Comparison of ENCODE assay signal across 8 cellular contexts in the genomic region with DNA sequence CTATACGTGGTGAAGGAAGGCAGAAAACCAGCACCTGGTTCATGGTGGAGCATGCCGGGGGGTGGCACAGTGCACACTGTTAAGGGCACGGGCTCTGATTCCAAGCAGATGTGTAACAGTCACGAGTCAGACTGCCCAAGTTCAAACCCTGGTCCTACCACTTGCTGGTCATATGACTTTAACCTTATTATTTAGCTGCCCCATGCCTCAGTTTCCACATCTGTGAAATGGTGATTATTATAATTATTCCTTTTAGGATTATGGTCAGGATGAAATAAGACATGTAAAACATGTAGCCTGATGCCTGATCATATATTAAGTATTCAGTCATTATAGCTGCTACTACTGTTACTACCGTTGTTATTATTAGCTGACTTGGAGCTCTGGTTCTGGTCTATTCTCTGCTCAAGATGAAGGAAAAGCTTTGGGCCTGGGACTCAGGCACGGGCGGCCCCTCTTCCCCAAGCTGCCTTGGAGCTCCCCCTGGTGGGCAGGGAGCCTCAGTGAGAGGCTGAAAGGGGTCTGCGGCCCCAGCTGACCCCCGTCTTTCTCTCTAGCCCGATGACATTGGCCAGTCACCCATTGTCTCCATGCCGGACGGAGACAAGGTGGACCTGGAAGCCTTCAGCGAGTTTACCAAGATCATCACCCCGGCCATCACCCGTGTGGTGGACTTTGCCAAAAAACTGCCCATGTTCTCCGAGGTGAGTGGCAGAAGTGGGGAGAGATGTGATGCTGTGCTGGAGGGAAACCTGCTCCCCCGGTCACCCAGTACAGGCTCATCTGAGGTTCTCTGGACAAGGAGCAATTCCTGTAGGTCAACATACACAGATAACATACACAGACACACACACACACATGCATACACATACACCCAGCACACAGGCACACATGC. TPM values are rescaled to one million over a fixed set of nuclear protein-coding genes. Genes with fewer than 3 reads are reported as not detected.
DNase-seq lines count a peak whose midpoint lies in the region; ATAC-seq, FAIRE-seq and TF ChIP-seq lines count a peak whose summit lies in the region.

No MANE protein-coding gene starts in this region.

- H3K79me1 ChIP-seq in H1 (ENCODE audit: low read depth, low read length): no peaks in the 10 kb centered on the region

- no peaks in the 10 kb centered on the region for H3K9me3 Mint-ChIP-seq in nephron progenitor cell

- H3K56ac ChIP-seq in H1 (replicated peaks; ENCODE audit: insufficient read length, low read depth, low read length): peak overlapping the region; percentile 96

- H3K79me2 ChIP-seq in DND-41 (ENCODE audit: insufficient read depth, low read length) (no peaks in the 10 kb centered on the region), Karpas-422 (ENCODE audit: low read length) (no peaks in the 10 kb centered on the region), H1 (ENCODE audit: control insufficient read depth in 1 of 2, insufficient read depth in 2 of 2, low read length in 2 of 2) (no peaks in the 10 kb centered on the region)

- no peaks in the 10 kb centered on the region for H3K27me3 ChIP-seq in DND-41 (ENCODE audit: insufficient read depth, low read length, poor library complexity)
- H3K27me3 ChIP-seq in Karpas-422 (ENCODE audit: low read length): no peaks in the 10 kb centered on the region
- H3K27me3 ChIP-seq in H1 (replicated peaks in 1 of 4; ENCODE audit: control insufficient read depth in 3 of 4, extremely low read depth in 1 of 4, insufficient read depth in 3 of 4, low read length in 3 of 4): no peaks in the 10 kb centered on the region

- H3K14ac ChIP-seq in H1 (ENCODE audit: insufficient read length): no peak overlapping the region

- peak overlapping the region; percentile 35; the same call in 1 of the 2 replicates for H2BK5ac ChIP-seq in H1 (ENCODE audit: low read depth, low read length)

- H4K5ac ChIP-seq in H1 (ENCODE audit: insufficient read length, low read depth, low read length): no peak overlapping the region

- peaks cover 28% of the 10 kb centered on the region for H3K36me3 Mint-ChIP-seq in nephron progenitor cell (ENCODE audit: low read depth)

- H3K27ac ChIP-seq in DND-41 (ENCODE audit: low read length): no peak overlapping the region
- H3K27ac ChIP-seq in Karpas-422 (ENCODE audit: low read length): no peak overlapping the region
- no peak overlapping the region for H3K27ac ChIP-seq in H1 (ENCODE audit: low read depth, low read length)

- no peak overlapping the region for H3K23ac ChIP-seq in H1 (ENCODE audit: insufficient read length)

- peak; percentile 79 for FAIRE-seq in H1 (lab: Jason Lieb, UNC)

- TF ChIP-seq EP300 in H1 (IDR thresholded peaks at IDR 0.05; ENCODE audit: borderline replicate concordance in 1 of 2, low read depth in 2 of 2, low read length in 2 of 2): no peak

- no peak overlapping the region for H2BK120ac ChIP-seq in H1 (replicated peaks; ENCODE audit: low read depth, low read length)

- H4K20me1 ChIP-seq in DND-41 (ENCODE audit: insufficient read depth, low read length) (no peaks in the 10 kb centered on the region), Karpas-422 (ENCODE audit: insufficient read depth, low read depth, low read length) (no peaks in the 10 kb centered on the region), H1 (replicated peaks in 1 of 2; ENCODE audit: control insufficient read depth in 1 of 2, insufficient read depth in 2 of 2, low read length in 2 of 2) (peaks cover 0 to 7% of the 10 kb centered on the region in 2 experiments)

- peak; percentile 59 for DNase-seq in DND-41
- peak; percentile 86 for DNase-seq in Karpas-422
- peak; percentile 45 for DNase-seq in activated CD4-positive, alpha-beta T cell treated with anti-CD3 and anti-CD28 coated beads for 1 hour
- DNase-seq in H1 (ENCODE audit: low read depth in 1 of 2, low spot score in 2 of 2): peak in 1 of 2 experiments; percentile 94
- peak; percentile 74 for DNase-seq in nephron progenitor cell
- DNase-seq in H4 (ENCODE audit: low spot score): no peak
- DNase-seq in HPDE6-E6E7 (ENCODE audit: extremely low spot score): no peak

- H3K4me1 ChIP-seq in DND-41 (ENCODE audit: insufficient read depth, low read length) (no peaks in the 10 kb centered on the region), Karpas-422 (ENCODE audit: low read length) (no peaks in the 10 kb centered on the region), H1 (replicated peaks in 1 of 4; ENCODE audit: control insufficient read depth in 3 of 4, insufficient read depth in 4 of 4, low read length in 3 of 4) (peaks cover 0 to 14% (median 0%) of the 10 kb centered on the region in 4 experiments; a peak in 1 of 7 replicates)

- peak overlapping the region; percentile 62; the same call in 1 of the 2 replicates for H2BK12ac ChIP-seq in H1 (ENCODE audit: low read depth, low read length)

- no peak overlapping the region for H2AFZ ChIP-seq in DND-41 (ENCODE audit: low read depth, low read length)
- H2AFZ ChIP-seq in Karpas-422 (ENCODE audit: low read length): no peak overlapping the region
- no peak overlapping the region for H2AFZ ChIP-seq in H1 (ENCODE audit: low read length)

- H3K27me3 Mint-ChIP-seq in nephron progenitor cell (ENCODE audit: low read depth, poor library complexity): no peaks in the 10 kb centered on the region

- H3K27ac Mint-ChIP-seq in nephron progenitor cell: no peak overlapping the region

- H3K4ac ChIP-seq in H1 (replicated peaks; ENCODE audit: insufficient read length, low read depth, low read length): no peak overlapping the region

- no peak overlapping the region for H3K4me2 ChIP-seq in DND-41 (ENCODE audit: insufficient read depth, low read length)
- no peak overlapping the region for H3K4me2 ChIP-seq in Karpas-422 (ENCODE audit: low read depth, low read length, poor library complexity, severe bottlenecking)
- no peak overlapping the region for H3K4me2 ChIP-seq in H1 (ENCODE audit: insufficient read depth in 1 of 2, low read depth in 2 of 2, low read length in 2 of 2)

- H3K36me3 ChIP-seq in DND-41 (ENCODE audit: insufficient read depth, low read length) (peaks cover 57% of the 10 kb centered on the region), Karpas-422 (ENCODE audit: insufficient read depth, low read length) (no peaks in the 10 kb centered on the region), H1 (ENCODE audit: control insufficient read depth in 2 of 4, insufficient read depth in 4 of 4, low read length in 3 of 4) (peaks cover 2 to 9% (median 9%) of the 10 kb centered on the region in 4 experiments; a peak in 4 of 8 replicates)

- no peak overlapping the region for H2BK15ac ChIP-seq in H1 (ENCODE audit: low read length)

- H3K23me2 ChIP-seq in H1 (ENCODE audit: low read depth, low read length): peaks cover 5% of the 10 kb centered on the region; the same call in 1 of the 2 replicates

- H3K4me3 ChIP-seq in DND-41 (ENCODE audit: low read depth in 1 of 2, low read length in 2 of 2): no peak overlapping the region
- H3K4me3 ChIP-seq in Karpas-422 (ENCODE audit: low read length): no peak overlapping the region
- H3K4me3 ChIP-seq in H1 (ENCODE audit: extremely low read depth in 1 of 4, insufficient read depth in 2 of 4, low read depth in 3 of 4, low read length in 4 of 4): no peak overlapping the region

- no peaks in the 10 kb centered on the region for H3K9me2 ChIP-seq in Karpas-422 (replicated peaks; ENCODE audit: insufficient read depth, low read length)

- no peak overlapping the region for H3K18ac ChIP-seq in H1 (ENCODE audit: extremely low read depth, low read length)

- H3K9me3 ChIP-seq in DND-41 (ENCODE audit: insufficient read depth, low read length, severe bottlenecking) (no peaks in the 10 kb centered on the region), Karpas-422 (ENCODE audit: low read length) (no peaks in the 10 kb centered on the region), H1 (ENCODE audit: insufficient read depth in 2 of 2, low read depth in 1 of 2, low read length in 1 of 2) (no peaks in the 10 kb centered on the region)

- POLR2A ChIA-PET in H1 (lab: Charles Lee; ENCODE audit: partially characterized antibody): interaction anchor here (0.8 to 2.3 kb wide), 12 partner anchors 11 to 73 kb away, joined by 3 to 8 read pairs (median 4); a partner anchor contains a TSS

- CTCF ChIA-PET in H1 (lab: Charles Lee; ENCODE audit: partially characterized antibody): interaction anchor here (0.6 to 19.7 kb wide), 32 partner anchors 8 to 842 kb away, joined by 3 to 521 read pairs (median 4); a partner anchor contains a TSS

- H3K9ac ChIP-seq in DND-41 (ENCODE audit: low read depth, low read length): no peak overlapping the region
- H3K9ac ChIP-seq in Karpas-422 (ENCODE audit: low read length): no peak overlapping the region
- H3K9ac ChIP-seq in H1 (replicated peaks in 1 of 4; ENCODE audit: extremely low read depth in 1 of 4, low read depth in 3 of 4, low read length in 3 of 4): no peak overlapping the region

- TF ChIP-seq CTCF in DND-41 (IDR thresholded peaks at IDR 0.05; ENCODE audit: borderline replicate concordance, extremely low read depth, low read length, poor library complexity, severe bottlenecking): peak; percentile 80
- peak; percentile 89 to 96 (median 89) for TF ChIP-seq CTCF in H1 (IDR thresholded peaks at IDR 0.05; ENCODE audit: control extremely low read depth in 1 of 3, insufficient read depth in 1 of 3, low read depth in 1 of 3, low read length in 3 of 3)
- TF ChIP-seq CTCF in nephron progenitor cell (IDR thresholded peaks at IDR 0.05): peak; percentile 74

- H2AK5ac ChIP-seq in H1 (ENCODE audit: low read depth, low read length): peak overlapping the region; percentile 34; the same call in 1 of the 2 replicates

- H3K4me1 Mint-ChIP-seq in nephron progenitor cell: peaks cover 36% of the 10 kb centered on the region

- H4K8ac ChIP-seq in H1 (ENCODE audit: extremely low read depth, insufficient read depth, low read length): peak overlapping the region; percentile 7; the same call in 1 of the 2 replicates

- 74% methylated on average over 17 of the region's 17 CpGs; no CpG with 5 or more reads in 1 of the 2 experiments for WGBS in H1 (ENCODE audit: extremely low coverage in 1 of 2, insufficient coverage in 1 of 2, insufficient read length in 1 of 2, insufficient replicate concordance in 2 of 2, low coverage in 1 of 2, low lambda C conversion rate in 2 of 2, missing lambda C conversion rate in 1 of 2), 2 experiments

- ATAC-seq in DND-41 (ENCODE audit: insufficient read depth, low read depth): peak; percentile 78
- no peak for ATAC-seq in GM18868 (IDR thresholded peaks at IDR 0.05; ENCODE audit: unreplicated experiment)

- no peak overlapping the region; the same call in 1 of the 2 replicates for H2BK20ac ChIP-seq in H1 (ENCODE audit: low read length)

- no peak overlapping the region for H3K4me3 Mint-ChIP-seq in nephron progenitor cell

- TF ChIP-seq RAD21 in H1 (IDR thresholded peaks at IDR 0.05 in 1 of 2, conservative IDR thresholded peaks at IDR 0.05 in 1 of 2; ENCODE audit: low read depth in 2 of 2, low read length in 2 of 2): peak; percentile 95 to 98

- peak overlapping the region; percentile 65 for H4K91ac ChIP-seq in H1 (replicated peaks; ENCODE audit: insufficient read length, low read length)

- TF ChIP-seq POLR2A in H1 (IDR thresholded peaks at IDR 0.05; ENCODE audit: control extremely low read depth in 1 of 2, low read depth in 2 of 2, low read length in 2 of 2): no peak

RNA-seq across cellular contexts. Expression of a gene that starts 14.0 kb away (rescaled TPM):
- 0.65 and 0.67 TPM in 2 replicates for total RNA-seq in Karpas-422 (2014; rRNA removed; shearing (Covaris generic); ENCODE audit: low replicate concordance)
- total RNA-seq in H1 (2021; fragmentation: NEBNext Ultra II Directional; extraction: Animal tissue kit (Norgen Biotek cat#: 25700)): 4.3 and 4.6 TPM in 2 replicates
- polyA plus RNA-seq in H1 (2011; rRNA removed): 1.5 and 3.4 TPM in 2 replicates
- polyA plus RNA-seq in H1 (2011; cell fraction: cytosol; rRNA removed): 0.79 TPM
- polyA plus RNA-seq in H1 (2011; cell fraction: nucleus; rRNA removed): 4.7 TPM
- polyA plus RNA-seq in H1 (2012, experiment 1 of 2): 5.4 to 7.1 TPM (median 6.1 TPM) in 4 replicates
- polyA plus RNA-seq in H1 (2012, experiment 2 of 2): 6.5 TPM
- 3.1 TPM for polyA plus RNA-seq in H1 (2013, experiment 1 of 2)
- 3.0 TPM for polyA plus RNA-seq in H1 (2013, experiment 2 of 2)
- polyA minus RNA-seq in H1 (2011; rRNA and poly(A)+ RNA removed): 1.4 and 2.9 TPM in 2 replicates
- polyA minus RNA-seq in H1 (2011; cell fraction: cytosol; rRNA and poly(A)+ RNA removed): 2.5 TPM
- 2.7 TPM for polyA minus RNA-seq in H1 (2011; cell fraction: nucleus; rRNA and poly(A)+ RNA removed)
- 0.39 and 2.2 TPM in 2 replicates for total RNA-seq in H4 (2014; rRNA removed; shearing (Covaris generic))

RNA-seq across cellular contexts. Expression of a gene that starts 23.6 kb away (rescaled TPM):
- 1.7 and 2.5 TPM in 2 replicates for total RNA-seq in Karpas-422 (2014; rRNA removed; shearing (Covaris generic); ENCODE audit: low replicate concordance)
- 10.2 and 11.8 TPM in 2 replicates for total RNA-seq in H1 (2021; fragmentation: NEBNext Ultra II Directional; extraction: Animal tissue kit (Norgen Biotek cat#: 25700))
- 6.4 and 8.2 TPM in 2 replicates for polyA plus RNA-seq in H1 (2011; rRNA removed)
- 7.4 TPM for polyA plus RNA-seq in H1 (2011; cell fraction: cytosol; rRNA removed)
- polyA plus RNA-seq in H1 (2011; cell fraction: nucleus; rRNA removed): 13.1 TPM
- polyA plus RNA-seq in H1 (2012, experiment 1 of 2): 7.9 to 11.1 TPM (median 10.1 TPM) in 4 replicates
- polyA plus RNA-seq in H1 (2012, experiment 2 of 2): 7.6 TPM
- 5.0 TPM for polyA plus RNA-seq in H1 (2013, experiment 1 of 2)
- 4.5 TPM for polyA plus RNA-seq in H1 (2013, experiment 2 of 2)
- 8.4 and 11.6 TPM in 2 replicates for polyA minus RNA-seq in H1 (2011; rRNA and poly(A)+ RNA removed)
- 6.2 TPM for polyA minus RNA-seq in H1 (2011; cell fraction: cytosol; rRNA and poly(A)+ RNA removed)
- polyA minus RNA-seq in H1 (2011; cell fraction: nucleus; rRNA and poly(A)+ RNA removed): 4.3 TPM
- 13.6 and 16.6 TPM in 2 replicates for total RNA-seq in H4 (2014; rRNA removed; shearing (Covaris generic))

RNA-seq across cellular contexts. Expression of a gene that starts 32.2 kb away (rescaled TPM):
- 40.8 and 50.6 TPM in 2 replicates for total RNA-seq in Karpas-422 (2014; rRNA removed; shearing (Covaris generic); ENCODE audit: low replicate concordance)
- 81.7 and 90.6 TPM in 2 replicates for total RNA-seq in H1 (2021; fragmentation: NEBNext Ultra II Directional; extraction: Animal tissue kit (Norgen Biotek cat#: 25700))
- 92.7 and 120 TPM in 2 replicates for polyA plus RNA-seq in H1 (2011; rRNA removed)
- polyA plus RNA-seq in H1 (2011; cell fraction: cytosol; rRNA removed): 91.0 TPM
- polyA plus RNA-seq in H1 (2011; cell fraction: nucleus; rRNA removed): 355 TPM
- polyA plus RNA-seq in H1 (2012, experiment 1 of 2): 73.6 to 99.4 TPM (median 93.5 TPM) in 4 replicates
- 83.6 TPM for polyA plus RNA-seq in H1 (2012, experiment 2 of 2)
- polyA plus RNA-seq in H1 (2013, experiment 1 of 2): 42.8 TPM
- polyA plus RNA-seq in H1 (2013, experiment 2 of 2): 41.6 TPM
- polyA minus RNA-seq in H1 (2011; rRNA and poly(A)+ RNA removed): 126 and 205 TPM in 2 replicates
- polyA minus RNA-seq in H1 (2011; cell fraction: cytosol; rRNA and poly(A)+ RNA removed): 93.1 TPM
- polyA minus RNA-seq in H1 (2011; cell fraction: nucleus; rRNA and poly(A)+ RNA removed): 141 TPM
- total RNA-seq in H4 (2014; rRNA removed; shearing (Covaris generic)): 33.9 and 44.5 TPM in 2 replicates

RNA-seq across cellular contexts. Expression of a gene that starts 35.4 kb away (rescaled TPM):
- 48.6 and 53.2 TPM in 2 replicates for total RNA-seq in Karpas-422 (2014; rRNA removed; shearing (Covaris generic); ENCODE audit: low replicate concordance)
- 66.5 and 69.2 TPM in 2 replicates for total RNA-seq in H1 (2021; fragmentation: NEBNext Ultra II Directional; extraction: Animal tissue kit (Norgen Biotek cat#: 25700))
- 18.2 and 24.1 TPM in 2 replicates for polyA plus RNA-seq in H1 (2011; rRNA removed)
- 39.2 TPM for polyA plus RNA-seq in H1 (2011; cell fraction: cytosol; rRNA removed)
- 50.9 TPM for polyA plus RNA-seq in H1 (2011; cell fraction: nucleus; rRNA removed)
- polyA plus RNA-seq in H1 (2012, experiment 1 of 2): 47.3 to 75.1 TPM (median 51.3 TPM) in 4 replicates
- polyA plus RNA-seq in H1 (2012, experiment 2 of 2): 24.4 TPM
- 59.8 TPM for polyA plus RNA-seq in H1 (2013, experiment 1 of 2)
- 53.4 TPM for polyA plus RNA-seq in H1 (2013, experiment 2 of 2)
- polyA minus RNA-seq in H1 (2011; rRNA and poly(A)+ RNA removed): 35.9 and 42.1 TPM in 2 replicates
- 35.1 TPM for polyA minus RNA-seq in H1 (2011; cell fraction: cytosol; rRNA and poly(A)+ RNA removed)
- polyA minus RNA-seq in H1 (2011; cell fraction: nucleus; rRNA and poly(A)+ RNA removed): 36.6 TPM
- total RNA-seq in H4 (2014; rRNA removed; shearing (Covaris generic)): 38.4 and 39.1 TPM in 2 replicates

RNA-seq across cellular contexts. Expression of a gene that starts 53.9 kb away (rescaled TPM):
- 37.4 and 74.5 TPM in 2 replicates for total RNA-seq in Karpas-422 (2014; rRNA removed; shearing (Covaris generic); ENCODE audit: low replicate concordance)
- total RNA-seq in H1 (2021; fragmentation: NEBNext Ultra II Directional; extraction: Animal tissue kit (Norgen Biotek cat#: 25700)): 114 and 116 TPM in 2 replicates
- 80.2 and 85.7 TPM in 2 replicates for polyA plus RNA-seq in H1 (2011; rRNA removed)
- 63.6 TPM for polyA plus RNA-seq in H1 (2011; cell fraction: cytosol; rRNA removed)
- 136 TPM for polyA plus RNA-seq in H1 (2011; cell fraction: nucleus; rRNA removed)
- polyA plus RNA-seq in H1 (2012, experiment 1 of 2): 79.5 to 94.5 TPM (median 87.8 TPM) in 4 replicates
- polyA plus RNA-seq in H1 (2012, experiment 2 of 2): 49.9 TPM
- polyA plus RNA-seq in H1 (2013, experiment 1 of 2): 60.2 TPM
- polyA plus RNA-seq in H1 (2013, experiment 2 of 2): 58.7 TPM
- 76.1 and 78.3 TPM in 2 replicates for polyA minus RNA-seq in H1 (2011; rRNA and poly(A)+ RNA removed)
- polyA minus RNA-seq in H1 (2011; cell fraction: cytosol; rRNA and poly(A)+ RNA removed): 36.5 TPM
- 81.4 TPM for polyA minus RNA-seq in H1 (2011; cell fraction: nucleus; rRNA and poly(A)+ RNA removed)
- total RNA-seq in H4 (2014; rRNA removed; shearing (Covaris generic)): 19.5 and 19.9 TPM in 2 replicates

Comparison
In these comparisons a context has a peak if more than half of its experiments do, and no peak if none do; other contexts are left out.
1. DNase-seq: peak in DND-41 (single experiment), Karpas-422 (single experiment), activated CD4-positive, alpha-beta T cell treated with anti-CD3 and anti-CD28 coated beads for 1 hour (single experiment) and nephron progenitor cell (single experiment); none in H4 (single experiment) and HPDE6-E6E7 (single experiment).
2. Peak in every context shown above with its lines, with median percentiles within 50 percentile points of each other: CTCF ChIP-seq.